In the genomic region with DNA sequence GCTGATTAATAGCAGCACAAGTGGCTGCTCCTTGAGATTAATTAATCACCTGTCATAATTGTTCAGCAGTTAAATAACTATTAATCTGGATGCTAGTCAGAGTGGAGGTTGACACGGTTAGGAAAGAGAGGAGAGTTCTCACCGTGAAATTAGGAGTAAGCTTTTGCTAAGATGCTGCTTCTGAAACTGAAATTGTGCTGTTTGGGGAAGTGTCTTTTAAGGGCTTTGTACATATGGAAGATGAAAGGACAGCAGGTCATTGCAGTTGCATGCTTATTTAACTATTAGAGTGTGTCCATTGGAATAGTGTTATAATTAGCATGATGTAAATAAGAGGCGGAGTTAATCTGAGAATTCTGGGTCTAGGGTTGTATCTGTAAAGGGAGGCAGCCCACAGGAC, we compare ENCODE assay signal across 27 cellular contexts.
"Had no signal": no experiment of that assay in that cellular context is flagged by ENCODE, and none has a peak within 500 bp of the region (broad histone marks: within the 10 kb centered on the region; RNA-seq: fewer than 3 reads in every experiment).

No MANE protein-coding gene starts in this region.

- H3K27ac ChIP-seq: esophagus squamous epithelium, heart right ventricle, left lung, neutrophil, pancreas, suprapubic skin, transverse colon, vagina had no signal

- H3K36me3 ChIP-seq: esophagus squamous epithelium, heart right ventricle, left lung, neutrophil, pancreas, suprapubic skin, transverse colon, vagina had no signal

- H3K4me2 ChIP-seq: smooth muscle cell had no signal

- ATAC-seq: effector memory CD8-positive, alpha-beta T cell; heart right ventricle; left cardiac atrium; left lung; mucosa of descending colon; natural killer cell treated with Interleukin-12 subunit alpha and Interleukin-12 subunit beta and Interleukin-15 and Interleukin-18, amount 100 ng/mL, for 72 hours; pancreas; sciatic nerve; stimulated activated naive CD8-positive, alpha-beta T cell treated with anti-CD3 and anti-CD28 coated beads, Interleukin-15, amount 100 ng/mL, for 72 hours had no signal

- H3K9me3 ChIP-seq: esophagus squamous epithelium, left lung, mucosa of descending colon, neutrophil, pancreas, suprapubic skin, transverse colon, vagina had no signal

- DNase-seq: dermis blood vessel endothelial cell; effector memory CD8-positive, alpha-beta T cell; erythroblast; esophagus squamous epithelium; foreskin melanocyte; glutamatergic neuron; heart right ventricle; hippocampal formation; left cardiac atrium; left lung; mesenchymal stem cell; mucosa of descending colon; naive B cell; pancreas; stimulated activated CD4-positive, alpha-beta T cell treated with anti-CD3 and anti-CD28 coated beads, Interleukin-12 subunit alpha, Interleukin-12 subunit beta, amount 100 ng/mL, for 4 hours; stimulated activated CD4-positive, alpha-beta T cell treated with anti-CD3 and anti-CD28 coated beads, Interleukin-1b, Interleukin-23, amount 100 ng/mL, for 48 hours; stimulated activated CD4-positive, alpha-beta T cell treated with anti-CD3 and anti-CD28 coated beads, Interleukin-4, amount 100 ng/mL, for 1 hour; stimulated activated CD8-positive, alpha-beta memory T cell treated with anti-CD3 and anti-CD28 coated beads, Interleukin-4, amount 100 ng/mL, for 48 hours; stimulated activated naive CD4-positive, alpha-beta T cell; stimulated activated naive CD8-positive, alpha-beta T cell treated with anti-CD3 and anti-CD28 coated beads, Interleukin-15, amount 100 ng/mL, for 72 hours; transverse colon had no signal

- H3K4me3 ChIP-seq: esophagus squamous epithelium, heart right ventricle, left lung, mucosa of descending colon, pancreas, smooth muscle cell, suprapubic skin, transverse colon, vagina had no signal

- H3K4me1 ChIP-seq: esophagus squamous epithelium, heart right ventricle, left lung, pancreas, suprapubic skin, transverse colon, vagina had no signal

- H3K27me3 ChIP-seq: esophagus squamous epithelium, heart right ventricle, left lung, neutrophil, pancreas, suprapubic skin, transverse colon, vagina had no signal
